19 cellular contexts compared by ENCODE assay signal in genomic region chr6:124131779-124132178, GRCh38.
DNase-seq lines count a peak whose midpoint lies in the region; FAIRE-seq and TF ChIP-seq lines count a peak whose summit lies in the region.
"Had no signal": no experiment of that assay in that cellular context is flagged by ENCODE, and none has a peak within 500 bp of the region (broad histone marks: within the 10 kb centered on the region; RNA-seq: fewer than 3 reads in every experiment).

No MANE protein-coding gene starts in this region.

- DNase-seq in Caco-2 (peak in 1 of 2 experiments; percentile 2), HTR-8/SVneo (ENCODE audit: insufficient read length, low spot score) (no peak), SK-N-MC (ENCODE audit: low read depth, low spot score) (no peak), iPS-NIHi11 (ENCODE audit: low spot score) (no peak), NCI-H345 treated with DMSO at 0.1 percent for 48 hours (lab: John Stamatoyannopoulos, UW; ENCODE audit: unreplicated experiment) (no peak), type B pancreatic cell (ENCODE audit: extremely low spot score, unreplicated experiment) (no peak)
- DNase-seq in activated CD4-positive, alpha-beta T cell treated with anti-CD3 and anti-CD28 coated beads, Interleukin-2, amount 50 U/mL, for 4 hours: no peak
- DNase-seq: GF-D8, GM23248, NCI-H1436, NCI-H1930, NCI-H510A, NCI-H774, OCI-M1, SK-N-SH, T-cell had no signal

- H3K36me3 ChIP-seq in Caco-2 (ENCODE audit: control insufficient read depth, insufficient read depth, low read length): no peaks in the 10 kb centered on the region
- H3K36me3 ChIP-seq in SK-N-MC (ENCODE audit: insufficient read depth, low read length): 0 out of 2 replicates have a peak, but pooled peaks cover 4% of the 10 kb centered on the region
- H3K36me3 ChIP-seq in mesodermal cell (ENCODE audit: control insufficient read depth, insufficient read depth, low read length): no peaks in the 10 kb centered on the region

- intact Hi-C loops in Caco-2 (cut with micrococcal nuclease; ENCODE audit: unreplicated experiment): no loop called here

- CTCF ChIA-PET in Caco-2 (lab: Charles Lee): no interaction called here

- H3K27ac ChIP-seq in SK-N-MC: peak overlapping the region; percentile 94
- H3K27ac ChIP-seq in mesodermal cell (ENCODE audit: low read depth, low read length, severe bottlenecking): peak overlapping the region; percentile 23
- H3K27ac ChIP-seq: GM23248 had no signal

- peak; percentile 16 for FAIRE-seq in HTR-8/SVneo (lab: Jason Lieb, UNC)
- FAIRE-seq: K562 had no signal

- TF ChIP-seq CTCF in Caco-2 (IDR thresholded peaks at IDR 0.05; ENCODE audit: insufficient read depth in 1 of 2, low read depth in 1 of 2, low read length in 1 of 2, severe bottlenecking in 1 of 2, unreplicated experiment in 1 of 2): no peak
- no peak for TF ChIP-seq CTCF in type B pancreatic cell (conservative IDR thresholded peaks at IDR 0.05)

- H3K9me3 ChIP-seq in Caco-2 (no peaks in the 10 kb centered on the region), SK-N-MC (ENCODE audit: low read depth, low read length) (no peaks in the 10 kb centered on the region), mesodermal cell (ENCODE audit: control insufficient read depth, low read length) (no peaks in the 10 kb centered on the region)
- H3K9me3 ChIP-seq: SK-N-SH had no signal

- no peaks in the 10 kb centered on the region for H3K27me3 ChIP-seq in Caco-2 (replicated peaks; ENCODE audit: control insufficient read depth, insufficient read depth, low read length)

- no peaks in the 10 kb centered on the region for H3K27me3 Mint-ChIP-seq in Caco-2 (ENCODE audit: insufficient read depth, unreplicated experiment)
- no peaks in the 10 kb centered on the region for H3K27me3 Mint-ChIP-seq in type B pancreatic cell
- H3K27me3 Mint-ChIP-seq: T-cell had no signal

- H3K27ac Mint-ChIP-seq in Caco-2 (ENCODE audit: unreplicated experiment): peak overlapping the region; percentile 55
- H3K27ac Mint-ChIP-seq in type B pancreatic cell: no peak overlapping the region
- H3K27ac Mint-ChIP-seq: T-cell had no signal

- H3K4me3 Mint-ChIP-seq in Caco-2 (ENCODE audit: unreplicated experiment) (peak overlapping the region; percentile 22), type B pancreatic cell (no peak overlapping the region)
- H3K4me3 Mint-ChIP-seq: CD14-positive monocyte, T-cell had no signal

- peaks cover 16% of the 10 kb centered on the region for H3K4me1 ChIP-seq in Caco-2
- peaks cover 3% of the 10 kb centered on the region for H3K4me1 ChIP-seq in mesodermal cell (ENCODE audit: control insufficient read depth, insufficient read depth, low read length, poor library complexity, severe bottlenecking)

- POLR2A ChIA-PET in Caco-2 (lab: Charles Lee): no interaction called here

- H3K4me3 ChIP-seq in Caco-2 (ENCODE audit: low read depth, low read length) (no peak overlapping the region), SK-N-MC (peak overlapping the region; percentile 55), mesodermal cell (ENCODE audit: extremely low read depth, insufficient read depth, low read length, poor library complexity, severe bottlenecking) (no peak overlapping the region)
- H3K4me3 ChIP-seq: GM23248, K562 had no signal

- H3K4me1 Mint-ChIP-seq in Caco-2 (ENCODE audit: low read depth, unreplicated experiment): peaks cover 10% of the 10 kb centered on the region
- H3K4me1 Mint-ChIP-seq in type B pancreatic cell (ENCODE audit: unreplicated experiment): no peaks in the 10 kb centered on the region
- H3K4me1 Mint-ChIP-seq: CD14-positive monocyte, T-cell had no signal

- no peaks in the 10 kb centered on the region for H3K9me3 Mint-ChIP-seq in Caco-2 (ENCODE audit: unreplicated experiment)
- peaks cover 14% of the 10 kb centered on the region for H3K9me3 Mint-ChIP-seq in type B pancreatic cell

- H3K36me3 Mint-ChIP-seq in Caco-2 (ENCODE audit: insufficient read depth, unreplicated experiment) (no peaks in the 10 kb centered on the region), type B pancreatic cell (no peaks in the 10 kb centered on the region)
- H3K36me3 Mint-ChIP-seq: CD14-positive monocyte, T-cell had no signal

- no peak overlapping the region for H3K9ac ChIP-seq in SK-N-MC (ENCODE audit: insufficient read length)
- H3K9ac ChIP-seq: GM23248, SK-N-SH had no signal

- BruUV-seq in Caco-2 (replicated peaks; lab: Mats Ljungman, UMichigan): no TSS peak
